ENCODE assay signal across 8 cellular contexts in the genomic region with DNA sequence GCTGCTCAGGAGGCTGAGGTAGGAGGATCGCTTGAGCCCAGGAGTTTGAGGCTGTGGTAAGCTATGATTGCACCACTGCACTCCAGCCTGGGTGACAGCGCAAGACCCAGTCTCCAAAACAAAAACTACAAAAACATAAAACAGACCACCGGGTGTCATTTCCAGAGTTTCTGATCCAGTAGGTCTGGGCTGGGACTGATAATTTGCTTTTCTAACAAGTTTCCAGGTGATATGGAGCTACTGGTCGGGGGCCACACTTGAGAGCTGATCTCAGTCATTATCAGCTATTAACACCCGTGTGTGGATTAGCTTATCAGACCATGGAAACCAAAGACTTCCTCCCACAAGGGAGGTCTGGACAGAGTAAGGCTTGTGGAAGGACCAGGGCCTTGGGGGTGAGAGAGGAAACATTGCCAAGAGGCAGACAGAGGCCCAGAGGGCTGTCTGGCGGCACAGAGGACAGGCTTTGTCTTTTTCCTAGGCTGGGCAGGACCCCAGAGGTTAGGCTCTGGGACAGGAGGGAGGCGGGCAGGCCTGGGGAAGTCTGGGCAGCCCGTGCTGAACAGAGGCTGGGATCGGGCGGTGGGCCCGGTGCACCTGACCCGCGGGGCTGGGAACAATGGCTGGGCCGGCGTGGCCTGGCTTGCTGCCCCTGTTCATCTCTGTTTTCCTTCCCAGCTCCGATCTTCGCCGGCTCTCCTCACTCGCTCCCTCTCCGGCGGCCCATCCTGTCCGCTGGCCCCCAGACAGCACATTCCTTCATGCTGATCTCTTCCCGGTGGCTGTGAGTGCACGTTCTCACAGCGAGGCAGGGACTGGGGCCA. TPM values are rescaled to one million over a fixed set of nuclear protein-coding genes. Genes with fewer than 3 reads are reported as not detected.
DNase-seq lines count a peak whose midpoint lies in the region; ATAC-seq and TF ChIP-seq lines count a peak whose summit lies in the region.
"Had no signal": no experiment of that assay in that cellular context is flagged by ENCODE, and none has a peak within 500 bp of the region (broad histone marks: within the 10 kb centered on the region; RNA-seq: fewer than 3 reads in every experiment).

No MANE protein-coding gene starts in this region.

- ATAC-seq in Panc1: 0 out of 2 replicates have a peak, but pooled peaks have one; percentile 11
- peak; percentile 52 for ATAC-seq in upper lobe of right lung
- ATAC-seq in GM18858 (IDR thresholded peaks at IDR 0.05; ENCODE audit: unreplicated experiment): no peak
- ATAC-seq: GM12878 had no signal

- in situ Hi-C loops in Panc1 (cut with HindIII; ENCODE audit: low pct_unique_long_range_greater_than_20kb, low sequenced_read_pairs): no loop called here

- H3K79me2 ChIP-seq in fibroblast of lung (ENCODE audit: control insufficient read depth, insufficient read depth, low read length): no peaks in the 10 kb centered on the region

- no peak overlapping the region for H2AFZ ChIP-seq in fibroblast of lung (ENCODE audit: low read length)

- H3K27me3 ChIP-seq in Panc1 (ENCODE audit: control insufficient read depth, insufficient read depth, low read length): no peaks in the 10 kb centered on the region
- H3K27me3 ChIP-seq in fibroblast of lung (ENCODE audit: control insufficient read depth, insufficient read depth, low read length): no peaks in the 10 kb centered on the region
- H3K27me3 ChIP-seq in upper lobe of right lung: peaks cover 5% of the 10 kb centered on the region

- no TSS peak for BruUV-seq in Panc1 (replicated peaks; lab: Mats Ljungman, UMichigan)

- H3K27ac ChIP-seq in Panc1 (ENCODE audit: low read length) (no peak overlapping the region), fibroblast of lung (ENCODE audit: insufficient read depth, low read length) (peak overlapping the region; percentile 17), upper lobe of right lung (peak overlapping the region; percentile 85)

- peak overlapping the region; percentile 37 for H3K9ac ChIP-seq in fibroblast of lung (ENCODE audit: insufficient read depth, low read length)

- DNase-seq in Panc1 (ENCODE audit: low read depth, low spot score): no peak
- peak; percentile 47 to 82 for DNase-seq in fibroblast of lung (ENCODE audit: low read depth in 2 of 2)
- peak; percentile 71 for DNase-seq in mucosa of gallbladder (ENCODE audit: low spot score)
- no peak for DNase-seq in upper lobe of right lung
- no peak for DNase-seq in putamen (ENCODE audit: low spot score)
- no peak for DNase-seq in NCI-H82 treated with DMSO at 0.1 percent for 48 hours (lab: John Stamatoyannopoulos, UW; ENCODE audit: unreplicated experiment)

- H4K20me1 ChIP-seq in fibroblast of lung (ENCODE audit: control insufficient read depth, extremely low read depth, insufficient read depth, low read length): no peaks in the 10 kb centered on the region

- no peak overlapping the region for H3K4me3 ChIP-seq in Panc1 (ENCODE audit: low read depth in 2 of 2, low read length in 2 of 2)
- H3K4me3 ChIP-seq in fibroblast of lung (replicated peaks in 1 of 4; ENCODE audit: control extremely low read depth in 1 of 4, insufficient read depth in 1 of 4, low read depth in 3 of 4, low read length in 4 of 4): no peak overlapping the region
- no peak overlapping the region for H3K4me3 ChIP-seq in upper lobe of right lung
- H3K4me3 ChIP-seq: GM12878 had no signal

- CTCF ChIA-PET in Panc1 (lab: Charles Lee): interaction anchor here (0.6 kb wide), 1 partner anchor 89 kb away, joined by 3 read pairs; no protein-coding TSS in a partner anchor

- intact Hi-C loops in Panc1 (cut with micrococcal nuclease; ENCODE audit: unreplicated experiment) (no loop called here), upper lobe of right lung (cut with DNase I) (no loop called here)

- TF ChIP-seq CTCF in Panc1 (IDR thresholded peaks at IDR 0.05) (no peak), fibroblast of lung (conservative IDR thresholded peaks at IDR 0.05 in 1 of 2, IDR thresholded peaks at IDR 0.05 in 1 of 2; ENCODE audit: low read depth in 1 of 2, low read length in 2 of 2) (no peak), upper lobe of right lung (IDR thresholded peaks at IDR 0.05) (no peak)

- H3K36me3 ChIP-seq in Panc1 (ENCODE audit: control insufficient read depth, insufficient read depth, low read length): no peaks in the 10 kb centered on the region
- no peaks in the 10 kb centered on the region for H3K36me3 ChIP-seq in fibroblast of lung (ENCODE audit: control insufficient read depth, insufficient read depth, low read length)
- no peaks in the 10 kb centered on the region for H3K36me3 ChIP-seq in upper lobe of right lung

- H3K9me3 ChIP-seq in Panc1 (ENCODE audit: control insufficient read depth, insufficient read depth, low read depth, low read length) (no peaks in the 10 kb centered on the region), fibroblast of lung (ENCODE audit: control insufficient read depth, insufficient read depth, low read depth, low read length) (no peaks in the 10 kb centered on the region), upper lobe of right lung (no peaks in the 10 kb centered on the region)

- POLR2A ChIA-PET in Panc1 (lab: Charles Lee): no interaction called here

- peak overlapping the region; percentile 42 for H3K4me2 ChIP-seq in fibroblast of lung (ENCODE audit: extremely low read depth, insufficient read depth, low read length)

- H3K4me1 ChIP-seq in Panc1 (ENCODE audit: control insufficient read depth, insufficient read depth, low read length): no peaks in the 10 kb centered on the region
- H3K4me1 ChIP-seq in fibroblast of lung (ENCODE audit: control insufficient read depth, extremely low read depth, insufficient read depth, low read length): peaks cover 5% of the 10 kb centered on the region
- peaks cover 21% of the 10 kb centered on the region for H3K4me1 ChIP-seq in upper lobe of right lung

RNA-seq across cellular contexts. Expression of a gene that starts 25.2 kb away (rescaled TPM):
- 0.72 TPM for total RNA-seq in Panc1 (2021; ENCODE audit: unreplicated experiment)
- polyA plus RNA-seq in Panc1 (2012; ENCODE audit: insufficient read length): 0.70 TPM
- total RNA-seq in fibroblast of lung: not detected in 2 replicates
- polyA plus RNA-seq in fibroblast of lung: not detected in 2 replicates
- polyA plus RNA-seq in fibroblast of lung (2012): not detected in 2 replicates
- polyA minus RNA-seq in fibroblast of lung (ENCODE audit: low replicate concordance): not detected in 2 replicates
- not detected for total RNA-seq in mucosa of gallbladder
- total RNA-seq in upper lobe of right lung: not detected
- total RNA-seq: GM12878 had no signal
- polyA plus RNA-seq: GM12878 had no signal

RNA-seq across cellular contexts. Expression of a gene that starts 43.9 kb away (rescaled TPM):
- total RNA-seq in Panc1 (2021; ENCODE audit: unreplicated experiment) (3.4 TPM), fibroblast of lung (4.9 and 15.7 TPM in 2 replicates), mucosa of gallbladder (3.1 TPM), upper lobe of right lung (2.3 TPM)
- polyA plus RNA-seq in Panc1 (2012; ENCODE audit: insufficient read length): 2.4 TPM
- 0.96 and 2.1 TPM in 2 replicates for polyA plus RNA-seq in fibroblast of lung
- polyA plus RNA-seq in fibroblast of lung (2012): 3.2 and 6.0 TPM in 2 replicates
- 1.0 and 9.9 TPM in 2 replicates for polyA minus RNA-seq in fibroblast of lung (ENCODE audit: low replicate concordance)

RNA-seq across cellular contexts. Expression of a gene that starts 55.4 kb away (rescaled TPM):
- total RNA-seq in Panc1 (2021; ENCODE audit: unreplicated experiment) (295 TPM), fibroblast of lung (under 0.01 and 0.26 TPM in 2 replicates), mucosa of gallbladder (201 TPM), upper lobe of right lung (103 TPM)
- 551 TPM for polyA plus RNA-seq in Panc1 (2012; ENCODE audit: insufficient read length)
- 0.51 and 0.73 TPM in 2 replicates for polyA plus RNA-seq in fibroblast of lung
- polyA plus RNA-seq in fibroblast of lung (2012): 0.31 and 1.4 TPM in 2 replicates
- polyA minus RNA-seq in fibroblast of lung (ENCODE audit: low replicate concordance): 0.51 and 5.4 TPM in 2 replicates

Comparison
In these comparisons a context has a peak if more than half of its experiments do, and no peak if none do; other contexts are left out.
1. DNase-seq: peak in fibroblast of lung (2 of 2) and mucosa of gallbladder (single experiment); none in Panc1 (single experiment), upper lobe of right lung (single experiment), putamen (single experiment) and NCI-H82 treated with DMSO at 0.1 percent for 48 hours (single experiment).
2. RNA of a gene that starts 55.4 kb away (total RNA-seq): 295 TPM in Panc1 (single experiment), 201 TPM in mucosa of gallbladder (single experiment) and 103 TPM in upper lobe of right lung (single experiment); under 0.01 to 0.26 TPM in fibroblast of lung; every median in the first group is over 10 times any median in the second.